In the genomic region with DNA sequence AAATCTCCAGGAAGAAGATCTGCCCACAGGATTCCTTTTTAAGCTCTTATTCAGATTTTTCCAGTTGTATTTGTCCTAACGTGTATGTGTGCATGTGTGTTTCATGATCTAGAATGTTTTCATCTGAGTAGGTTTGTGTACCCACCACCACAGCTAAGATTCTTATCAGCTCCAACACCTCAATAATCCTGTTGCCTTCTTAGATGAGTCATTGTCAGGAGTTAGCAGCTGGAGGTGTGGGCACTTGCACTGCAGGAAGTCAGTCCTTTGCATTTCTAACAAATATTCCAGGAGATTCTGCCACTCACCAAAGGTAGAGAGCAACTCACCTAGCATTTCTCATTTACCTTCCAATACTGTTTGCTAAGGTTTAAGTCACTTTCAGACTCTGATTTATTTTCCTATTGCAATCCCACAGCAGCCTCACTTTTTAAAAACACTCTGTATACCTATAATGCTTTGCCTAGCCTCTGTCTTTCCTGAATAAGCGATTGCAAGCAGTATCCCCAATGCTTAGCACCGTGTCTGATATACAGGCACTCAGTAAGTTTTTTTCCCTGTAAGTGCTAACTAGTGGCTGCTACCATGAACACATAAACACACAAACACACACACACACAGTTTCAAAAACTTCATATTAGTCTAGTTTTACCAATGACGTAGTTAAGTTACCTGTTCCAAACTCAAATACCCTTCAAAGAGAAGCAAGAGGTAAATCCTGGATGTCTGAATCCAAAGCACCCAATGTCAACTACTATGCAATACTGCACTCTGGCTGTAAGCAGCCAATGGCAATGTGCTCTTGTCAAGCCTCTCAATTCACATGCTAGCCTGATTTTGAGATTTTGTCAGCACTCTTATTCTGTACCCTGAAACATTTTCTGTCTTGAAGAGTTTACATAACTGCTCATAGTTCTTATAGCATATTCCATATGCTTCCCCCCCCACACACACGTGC, we compare ENCODE assay signal across 16 cellular contexts.
DNase-seq lines count a peak whose midpoint lies in the region; ATAC-seq, FAIRE-seq and TF ChIP-seq lines count a peak whose summit lies in the region.
"Had no signal": no experiment of that assay in that cellular context is flagged by ENCODE, and none has a peak within 500 bp of the region (broad histone marks: within the 10 kb centered on the region; RNA-seq: fewer than 3 reads in every experiment).

No MANE protein-coding gene starts in this region.

- peak; percentile 20 for TF ChIP-seq CTCF in fibroblast of pulmonary artery (IDR thresholded peaks at IDR 0.05; ENCODE audit: low read length, missing control alignments)
- TF ChIP-seq CTCF in neural cell (IDR thresholded peaks at IDR 0.05; ENCODE audit: poor library complexity, severe bottlenecking), result peak; percentile 63
- TF ChIP-seq CTCF in GM10248 (IDR thresholded peaks at IDR 0.05; ENCODE audit: control extremely low read depth, extremely low read depth, low read depth, missing control alignments), result no peak

- H3K18ac ChIP-seq in mesenchymal stem cell (ENCODE audit: low read depth in 1 of 2, low read length in 2 of 2), result no peak overlapping the region

- H3K9me2 ChIP-seq in neural cell (ENCODE audit: insufficient read depth, low read length), result no peaks in the 10 kb centered on the region

- ATAC-seq in HG02642 (IDR thresholded peaks at IDR 0.05; ENCODE audit: poor library complexity, unreplicated experiment), result no peak
- ATAC-seq: natural killer cell had no signal

- no peak overlapping the region for H2BK12ac ChIP-seq in mesenchymal stem cell (ENCODE audit: low read length in 2 of 2)

- no peak for FAIRE-seq in RCC 7860 (lab: Jason Lieb, UNC)

- no peak overlapping the region for H3K4me3 ChIP-seq in fibroblast of pulmonary artery (replicated peaks; ENCODE audit: low read depth, low read length)
- no peak overlapping the region for H3K4me3 ChIP-seq in neural cell (ENCODE audit: low read length)
- H3K4me3 ChIP-seq in mesenchymal stem cell (ENCODE audit: insufficient read depth in 1 of 2, low read depth in 1 of 2, low read length in 2 of 2), result no peak overlapping the region
- H3K4me3 ChIP-seq: left ventricle myocardium inferior, SK-N-MC, transverse colon had no signal

- no peaks in the 10 kb centered on the region for H3K4me1 ChIP-seq in mesenchymal stem cell (ENCODE audit: control insufficient read depth, insufficient read depth, low read depth, low read length)
- H3K4me1 ChIP-seq: left ventricle myocardium inferior, transverse colon had no signal

- no peak overlapping the region for H2BK15ac ChIP-seq in mesenchymal stem cell (ENCODE audit: low read depth, poor library complexity, severe bottlenecking)

- H3K4ac ChIP-seq in mesenchymal stem cell (ENCODE audit: low read depth in 1 of 2, low read length in 2 of 2), result no peak overlapping the region

- no peak overlapping the region for H2BK120ac ChIP-seq in mesenchymal stem cell (ENCODE audit: low read depth, low read length)

- H4K20me1 ChIP-seq in neural cell (ENCODE audit: insufficient read depth), result no peaks in the 10 kb centered on the region

- no peak overlapping the region for H2AK5ac ChIP-seq in mesenchymal stem cell (ENCODE audit: low read length, severe bottlenecking)

- CTCF ChIA-PET in GM10248 (lab: Yijun Ruan, JAX), result no interaction called here

- no peak for TF ChIP-seq EP300 in neural cell (conservative IDR thresholded peaks at IDR 0.05; ENCODE audit: poor library complexity, severe bottlenecking)

- H3K79me1 ChIP-seq in mesenchymal stem cell (replicated peaks; ENCODE audit: low read length, poor library complexity, severe bottlenecking), result no peaks in the 10 kb centered on the region

- H3K9me3 ChIP-seq in neural cell (ENCODE audit: low read length) (no peaks in the 10 kb centered on the region), mesenchymal stem cell (ENCODE audit: control insufficient read depth, low read length) (peaks cover 4% of the 10 kb centered on the region)
- H3K9me3 ChIP-seq: transverse colon had no signal

- H3K9ac ChIP-seq in neural cell (ENCODE audit: low read length) (no peak overlapping the region), mesenchymal stem cell (ENCODE audit: low read length) (no peak overlapping the region)

- DNase-seq in NCI-H146 (lab: John Stamatoyannopoulos, UW), result peak; percentile 5
- no peak for DNase-seq in NCI-H146 treated with DMSO at 0.1 percent for 48 hours (lab: John Stamatoyannopoulos, UW; ENCODE audit: unreplicated experiment)
- DNase-seq in RCC 7860 (ENCODE audit: low spot score), result peak; percentile 46
- DNase-seq in fibroblast of pulmonary artery (ENCODE audit: low read depth), result peak; percentile 13
- no peak for DNase-seq in GM10248 (ENCODE audit: extremely low spot score)
- no peak for DNase-seq in mesenchymal stem cell
- DNase-seq: activated gamma-delta T cell; aorta; CD4-positive, alpha-beta T cell; left ventricle myocardium inferior; natural killer cell; transverse colon had no signal

- WGBS in mesenchymal stem cell, result 58% methylated on average over 3 of the region's 5 CpGs

- no peak overlapping the region for H2BK5ac ChIP-seq in mesenchymal stem cell (ENCODE audit: low read depth, low read length, poor library complexity, severe bottlenecking)

- no peaks in the 10 kb centered on the region for H3K36me3 ChIP-seq in neural cell (ENCODE audit: insufficient read depth, low read length)
- H3K36me3 ChIP-seq in mesenchymal stem cell (ENCODE audit: control insufficient read depth in 1 of 2, insufficient read depth in 2 of 2, low read depth in 1 of 2, low read length in 2 of 2), result no peaks in the 10 kb centered on the region
- H3K36me3 ChIP-seq: left ventricle myocardium inferior, transverse colon had no signal

- peak; percentile 72 for TF ChIP-seq RAD21 in neural cell (conservative IDR thresholded peaks at IDR 0.05)

- no peak overlapping the region for H3K4me2 ChIP-seq in neural cell (ENCODE audit: low read length)
- no peak overlapping the region for H3K4me2 ChIP-seq in mesenchymal stem cell (ENCODE audit: low read length, poor library complexity, severe bottlenecking)

- H3F3A ChIP-seq in neural cell (ENCODE audit: insufficient read depth, low read length, poor library complexity, severe bottlenecking), result no peaks in the 10 kb centered on the region

- no peak overlapping the region for H4K91ac ChIP-seq in mesenchymal stem cell (ENCODE audit: low read length)

- no peak overlapping the region for H3K23ac ChIP-seq in mesenchymal stem cell (ENCODE audit: low read length in 2 of 2)

- H3K27me3 ChIP-seq in neural cell (ENCODE audit: insufficient read depth, low read depth, low read length) (no peaks in the 10 kb centered on the region), mesenchymal stem cell (ENCODE audit: control insufficient read depth in 1 of 2, insufficient read depth in 1 of 2, low read length in 2 of 2) (no peaks in the 10 kb centered on the region)
- H3K27me3 ChIP-seq: transverse colon had no signal

- no peak overlapping the region for H3K14ac ChIP-seq in mesenchymal stem cell (ENCODE audit: low read length in 2 of 2)

- POLR2A ChIA-PET in GM10248 (lab: Yijun Ruan, JAX), result no interaction called here

- no peak overlapping the region for H4K8ac ChIP-seq in mesenchymal stem cell (ENCODE audit: low read length)

- H2AFZ ChIP-seq in neural cell (ENCODE audit: low read depth, low read length) (no peak overlapping the region), mesenchymal stem cell (ENCODE audit: low read depth, low read length) (no peak overlapping the region)

- no peaks in the 10 kb centered on the region for H3K79me2 ChIP-seq in neural cell (replicated peaks; ENCODE audit: insufficient read depth, low read length)

- no peak overlapping the region for H3K27ac ChIP-seq in neural cell (ENCODE audit: low read length)
- H3K27ac ChIP-seq in mesenchymal stem cell (ENCODE audit: low read length, poor library complexity, severe bottlenecking), result no peak overlapping the region
- H3K27ac ChIP-seq: 22Rv1, left ventricle myocardium inferior, SK-N-MC, transverse colon had no signal

TF ChIP-seq in neural cell, 6 proteins besides CTCF, POLR2A, EP300 and RAD21:
- no peak for TF ChIP-seq EZH2 (IDR thresholded peaks at IDR 0.05; ENCODE audit: borderline replicate concordance, insufficient read depth, low read length, poor library complexity, severe bottlenecking)
- TF ChIP-seq SMC3 (conservative IDR thresholded peaks at IDR 0.05; ENCODE audit: poor library complexity), result peak; percentile 78

Comparison
In these comparisons a context has a peak if more than half of its experiments do, and no peak if none do; other contexts are left out.
1. DNase-seq: peak in NCI-H146 (single experiment), RCC 7860 (single experiment) and fibroblast of pulmonary artery (single experiment); none in NCI-H146 treated with DMSO at 0.1 percent for 48 hours (single experiment), GM10248 (single experiment) and mesenchymal stem cell (single experiment).